Comparison of ENCODE assay signal across 1 cellular context in genomic region chr9:120579139-120579749, GRCh38.
TF ChIP-seq lines count a peak whose summit lies in the region.

No MANE protein-coding gene starts in this region.

TF ChIP-seq in K562, 482 proteins besides CTCF, POLR2A, EP300 and RAD21 (continued from another document):
- TF ChIP-seq DEAF1 (CRISPR knock-in tag; IDR thresholded peaks at IDR 0.05): no peak
- no peak for TF ChIP-seq ZNF668 (CRISPR knock-in tag; IDR thresholded peaks at IDR 0.05)
- TF ChIP-seq ADNP (tag; IDR thresholded peaks at IDR 0.05): peak; percentile 81
- no peak for TF ChIP-seq ZBTB12 (CRISPR knock-in tag; IDR thresholded peaks at IDR 0.05)
- no peak for TF ChIP-seq ZNF785 (CRISPR knock-in tag; IDR thresholded peaks at IDR 0.05)
- TF ChIP-seq HIVEP1 (CRISPR knock-in tag; IDR thresholded peaks at IDR 0.05): no peak
- TF ChIP-seq PURB (CRISPR knock-in tag; IDR thresholded peaks at IDR 0.05; ENCODE audit: low read depth): no peak
- TF ChIP-seq KDM2B (CRISPR knock-in tag; IDR thresholded peaks at IDR 0.05): no peak
- peak; percentile 97 for TF ChIP-seq ESRRA (IDR thresholded peaks at IDR 0.05; ENCODE audit: borderline replicate concordance, low read depth)
- no peak for TF ChIP-seq ZNF583 (CRISPR knock-in tag; IDR thresholded peaks at IDR 0.05)
- peak; percentile 69 for TF ChIP-seq RBM25 (IDR thresholded peaks at IDR 0.05; ENCODE audit: low read depth, low read length, severe bottlenecking)
- TF ChIP-seq SMARCC2 (IDR thresholded peaks at IDR 0.05; ENCODE audit: low read depth): no peak
- no peak for TF ChIP-seq BRD4 (IDR thresholded peaks at IDR 0.05)
- TF ChIP-seq MYBL2 (IDR thresholded peaks at IDR 0.05; ENCODE audit: low read depth): no peak
- TF ChIP-seq MYBL2 (CRISPR knock-in tag; IDR thresholded peaks at IDR 0.05; ENCODE audit: borderline replicate concordance): no peak
- TF ChIP-seq PKNOX1 (IDR thresholded peaks at IDR 0.05): no peak
- TF ChIP-seq FOXJ3 (CRISPR knock-in tag; IDR thresholded peaks at IDR 0.05): no peak
- TF ChIP-seq NFYB (IDR thresholded peaks at IDR 0.05; ENCODE audit: extremely low read depth, insufficient read length): peak; percentile 7
- TF ChIP-seq MECOM (CRISPR knock-in tag; IDR thresholded peaks at IDR 0.05): no peak
- TF ChIP-seq ZC3H8 (IDR thresholded peaks at IDR 0.05): no peak
- no peak for TF ChIP-seq ELF1 (tag; IDR thresholded peaks at IDR 0.05)
- no peak for TF ChIP-seq RBBP5 (IDR thresholded peaks at IDR 0.05; ENCODE audit: borderline replicate concordance, insufficient read depth, low read length, poor library complexity, severe bottlenecking)
- 0 out of 2 replicates have a peak, but pooled peaks have one; percentile 21 for TF ChIP-seq ZNF766 (CRISPR knock-in tag; conservative IDR thresholded peaks at IDR 0.05)
- no peak for TF ChIP-seq NCOA6 (IDR thresholded peaks at IDR 0.05)
- no peak for TF ChIP-seq ZBTB49 (CRISPR knock-in tag; IDR thresholded peaks at IDR 0.05; ENCODE audit: borderline replicate concordance)
- no peak for TF ChIP-seq ZNF778 (CRISPR knock-in tag; IDR thresholded peaks at IDR 0.05)
- TF ChIP-seq ZNF655 (CRISPR knock-in tag; IDR thresholded peaks at IDR 0.05): no peak
- TF ChIP-seq CREB3L1 (IDR thresholded peaks at IDR 0.05; ENCODE audit: borderline replicate concordance, low read depth): no peak
- no peak for TF ChIP-seq ARID2 (IDR thresholded peaks at IDR 0.05)
- 0 out of 2 replicates have a peak, but pooled peaks have one; percentile 44 for TF ChIP-seq ZNF3 (CRISPR knock-in tag; IDR thresholded peaks at IDR 0.05)
- TF ChIP-seq MEF2A (IDR thresholded peaks at IDR 0.05; ENCODE audit: control insufficient read depth, low read depth, low read length): no peak
- TF ChIP-seq TSC22D4 (tag; IDR thresholded peaks at IDR 0.05): no peak
- no peak for TF ChIP-seq KLF10 (CRISPR knock-in tag; IDR thresholded peaks at IDR 0.05)
- TF ChIP-seq IRF2 (CRISPR knock-in tag; IDR thresholded peaks at IDR 0.05): no peak
- TF ChIP-seq BDP1 (IDR thresholded peaks at IDR 0.05; ENCODE audit: insufficient read depth, insufficient read length): no peak
- no peak for TF ChIP-seq NFIX (CRISPR knock-in tag; IDR thresholded peaks at IDR 0.05; ENCODE audit: low read depth)
- no peak for TF ChIP-seq SMAD4 (CRISPR knock-in tag; conservative IDR thresholded peaks at IDR 0.05)
- no peak for TF ChIP-seq ZNF584 (CRISPR knock-in tag; IDR thresholded peaks at IDR 0.05; ENCODE audit: low read depth)
- TF ChIP-seq HCFC1 (IDR thresholded peaks at IDR 0.05; ENCODE audit: low read depth, low read length): no peak
- no peak for TF ChIP-seq ZBTB9 (CRISPR knock-in tag; IDR thresholded peaks at IDR 0.05)
